2 cellular contexts compared by ENCODE assay signal in genomic region chr10:95444792-95445191, GRCh38.
TF ChIP-seq lines count a peak whose summit lies in the region.

No MANE protein-coding gene starts in this region.

TF ChIP-seq in IMR-90, 13 proteins besides CTCF, POLR2A, EP300 and RAD21:
- no peak for TF ChIP-seq NFE2L2 (IDR thresholded peaks at IDR 0.05; ENCODE audit: low read depth, low read length)
- no peak for TF ChIP-seq SMC3 (IDR thresholded peaks at IDR 0.05; ENCODE audit: low read depth, low read length)
- TF ChIP-seq RFX5 (IDR thresholded peaks at IDR 0.05; ENCODE audit: low read depth, low read length) = no peak
- TF ChIP-seq FOS (IDR thresholded peaks at IDR 0.05; ENCODE audit: low read depth, low read length) = no peak
- TF ChIP-seq BHLHE40 (IDR thresholded peaks at IDR 0.05; ENCODE audit: low read depth, low read length) = no peak
- TF ChIP-seq CHD1 (IDR thresholded peaks at IDR 0.05; ENCODE audit: low read depth, low read length) = no peak
- TF ChIP-seq RCOR1 (IDR thresholded peaks at IDR 0.05; ENCODE audit: insufficient replicate concordance, low read length) = no peak
- no peak for TF ChIP-seq MAFK (IDR thresholded peaks at IDR 0.05; ENCODE audit: low read depth, low read length)
- TF ChIP-seq USF2 (IDR thresholded peaks at IDR 0.05; ENCODE audit: low read depth, low read length) = no peak
- TF ChIP-seq CEBPB (IDR thresholded peaks at IDR 0.05; ENCODE audit: low read depth, low read length) = no peak
- no peak for TF ChIP-seq MXI1 (IDR thresholded peaks at IDR 0.05; ENCODE audit: borderline replicate concordance, low read depth, low read length)
- TF ChIP-seq MAZ (IDR thresholded peaks at IDR 0.05; ENCODE audit: borderline replicate concordance, low read depth, low read length) = no peak
- TF ChIP-seq, protein P1, sequence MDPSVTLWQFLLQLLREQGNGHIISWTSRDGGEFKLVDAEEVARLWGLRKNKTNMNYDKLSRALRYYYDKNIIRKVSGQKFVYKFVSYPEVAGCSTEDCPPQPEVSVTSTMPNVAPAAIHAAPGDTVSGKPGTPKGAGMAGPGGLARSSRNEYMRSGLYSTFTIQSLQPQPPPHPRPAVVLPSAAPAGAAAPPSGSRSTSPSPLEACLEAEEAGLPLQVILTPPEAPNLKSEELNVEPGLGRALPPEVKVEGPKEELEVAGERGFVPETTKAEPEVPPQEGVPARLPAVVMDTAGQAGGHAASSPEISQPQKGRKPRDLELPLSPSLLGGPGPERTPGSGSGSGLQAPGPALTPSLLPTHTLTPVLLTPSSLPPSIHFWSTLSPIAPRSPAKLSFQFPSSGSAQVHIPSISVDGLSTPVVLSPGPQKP (IDR thresholded peaks at IDR 0.05; ENCODE audit: borderline replicate concordance, low read depth, low read length) = no peak

TF ChIP-seq in HepG2, 621 proteins besides CTCF, POLR2A, EP300 and RAD21:
- TF ChIP-seq KDM5A (IDR thresholded peaks at IDR 0.05; ENCODE audit: borderline replicate concordance, low read length) (no peak), ZNF652 (CRISPR knock-in tag; IDR thresholded peaks at IDR 0.05; ENCODE audit: borderline replicate concordance, low read depth) (peak; percentile 93), ZNF337 (CRISPR knock-in tag; IDR thresholded peaks at IDR 0.05; ENCODE audit: borderline replicate concordance, low read depth) (no peak)
